Comparison of ENCODE assay signal across 25 cellular contexts in genomic region chr11:10913075-10913474, GRCh38.
"Had no signal": no experiment of that assay in that cellular context is flagged by ENCODE, and none has a peak within 500 bp of the region (broad histone marks: within the 10 kb centered on the region; RNA-seq: fewer than 3 reads in every experiment).

No MANE protein-coding gene starts in this region.

- ATAC-seq: activated CD4-positive, CD25-positive, alpha-beta regulatory T cell treated with anti-CD3 and anti-CD28 coated beads, Interleukin-2, amount 50 U/mL, for 24 hours; gastrocnemius medialis; sciatic nerve; stimulated activated effector memory CD8-positive, alpha-beta T cell treated with anti-CD3 and anti-CD28 coated beads, Interleukin-12 subunit alpha, Interleukin-12 subunit beta, amount 100 ng/mL, for 72 hours; stimulated activated naive CD8-positive, alpha-beta T cell treated with anti-CD3 and anti-CD28 coated beads, Interleukin-15, amount 100 ng/mL, for 72 hours had no signal

- H3K27ac Mint-ChIP-seq: activated naive CD4-positive, alpha-beta T cell treated with anti-CD3 and anti-CD28 coated beads, Interleukin-2, amount 10 ng/mL, durations not matched to agents 7 days and 5 days; activated naive CD8-positive, alpha-beta T cell treated with anti-CD3 and anti-CD28 coated beads, Interleukin-2, amount 10 ng/mL, durations not matched to agents 7 days and 5 days; immature natural killer cell; nephron; stimulated activated effector memory CD8-positive, alpha-beta T cell treated with anti-CD3 and anti-CD28 coated beads, Interleukin-12 subunit alpha, Interleukin-12 subunit beta, amount 100 ng/mL, for 72 hours; stimulated activated naive CD8-positive, alpha-beta T cell treated with anti-CD3 and anti-CD28 coated beads, Interleukin-15, amount 100 ng/mL, for 72 hours; type B pancreatic cell had no signal

- H3K36me3 Mint-ChIP-seq: activated naive CD4-positive, alpha-beta T cell treated with anti-CD3 and anti-CD28 coated beads, Interleukin-2, amount 10 ng/mL, durations not matched to agents 7 days and 5 days; stimulated activated effector memory CD8-positive, alpha-beta T cell treated with anti-CD3 and anti-CD28 coated beads, Interleukin-12 subunit alpha, Interleukin-12 subunit beta, amount 100 ng/mL, for 72 hours; type B pancreatic cell had no signal

- H3K4me1 Mint-ChIP-seq: activated naive CD4-positive, alpha-beta T cell treated with anti-CD3 and anti-CD28 coated beads, Interleukin-2, amount 10 ng/mL, durations not matched to agents 7 days and 5 days had no signal

- H3K4me3 Mint-ChIP-seq: activated naive CD4-positive, alpha-beta T cell treated with anti-CD3 and anti-CD28 coated beads, Interleukin-2, amount 10 ng/mL, durations not matched to agents 7 days and 5 days; activated naive CD8-positive, alpha-beta T cell treated with anti-CD3 and anti-CD28 coated beads, Interleukin-2, amount 10 ng/mL, durations not matched to agents 7 days and 5 days; immature natural killer cell; nephron; stimulated activated effector memory CD8-positive, alpha-beta T cell treated with anti-CD3 and anti-CD28 coated beads, Interleukin-12 subunit alpha, Interleukin-12 subunit beta, amount 100 ng/mL, for 72 hours; stimulated activated naive CD8-positive, alpha-beta T cell treated with anti-CD3 and anti-CD28 coated beads, Interleukin-15, amount 100 ng/mL, for 72 hours; type B pancreatic cell had no signal

- H3K27ac ChIP-seq: brain microvascular endothelial cell, gastrocnemius medialis, skin epidermis, vagina, WERI-Rb-1 had no signal

- H3K4me3 ChIP-seq: gastrocnemius medialis, lung, skin epidermis, vagina had no signal

- DNase-seq: activated CD4-positive, alpha-beta T cell treated with anti-CD3 and anti-CD28 coated beads for 48 hours; activated CD4-positive, alpha-beta T cell treated with anti-CD3 and anti-CD28 coated beads, Interleukin-2, amount 50 U/mL, for 48 hours; activated CD8-positive, alpha-beta memory T cell treated with anti-CD3 and anti-CD28 coated beads for 24 hours; activated effector memory CD4-positive, alpha-beta T cell treated with anti-CD3 and anti-CD28 coated beads, Interleukin-2, amount 50 U/mL, for 16 hours; activated naive CD4-positive, alpha-beta T cell treated with anti-CD3 and anti-CD28 coated beads, Interleukin-2, amount 10 ng/mL, durations not matched to agents 7 days and 5 days; activated naive CD8-positive, alpha-beta T cell treated with anti-CD3 and anti-CD28 coated beads, Interleukin-2, amount 10 ng/mL, durations not matched to agents 7 days and 5 days; brain microvascular endothelial cell; gastrocnemius medialis; glutamatergic neuron; hippocampal formation; immature natural killer cell; kidney; stimulated activated CD4-positive, alpha-beta T cell treated with anti-CD3 and anti-CD28 coated beads, Interleukin-12 subunit alpha, Interleukin-12 subunit beta, amount 100 ng/mL, for 4 hours; stimulated activated CD4-positive, alpha-beta T cell treated with anti-CD3 and anti-CD28 coated beads, Interleukin-4, amount 100 ng/mL, for 24 hours; stimulated activated naive CD8-positive, alpha-beta T cell treated with anti-CD3 and anti-CD28 coated beads, Interleukin-15, amount 100 ng/mL, for 72 hours; substantia nigra; WERI-Rb-1 had no signal

- H3K36me3 ChIP-seq: brain microvascular endothelial cell, gastrocnemius medialis, vagina, WERI-Rb-1 had no signal

- H3K27me3 ChIP-seq: brain microvascular endothelial cell, gastrocnemius medialis, vagina had no signal

- H3K27me3 Mint-ChIP-seq: stimulated activated naive CD8-positive, alpha-beta T cell treated with anti-CD3 and anti-CD28 coated beads, Interleukin-15, amount 100 ng/mL, for 72 hours; type B pancreatic cell had no signal

- H3K9me3 ChIP-seq: gastrocnemius medialis, vagina had no signal
